Comparison of ENCODE assay signal across 8 cellular contexts in genomic region chr19:45178262-45179062, GRCh38. TPM values are rescaled to one million over a fixed set of nuclear protein-coding genes. Genes with fewer than 3 reads are reported as not detected.
DNase-seq lines count a peak whose midpoint lies in the region; ATAC-seq and TF ChIP-seq lines count a peak whose summit lies in the region.

A gene with protein sequence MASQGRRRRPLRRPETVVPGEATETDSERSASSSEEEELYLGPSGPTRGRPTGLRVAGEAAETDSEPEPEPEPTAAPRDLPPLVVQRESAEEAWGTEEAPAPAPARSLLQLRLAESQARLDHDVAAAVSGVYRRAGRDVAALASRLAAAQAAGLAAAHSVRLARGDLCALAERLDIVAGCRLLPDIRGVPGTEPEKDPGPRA (plus strand): TSS chr19:45178784. CDS start chr19:45179297, 513 bp downstream.

- H3K79me2 ChIP-seq in smooth muscle cell (ENCODE audit: low read depth) = peaks cover 19% of the 10 kb centered on the region

- H3K9ac ChIP-seq in smooth muscle cell (ENCODE audit: low read depth) = peak within 1 kb of the TSS; percentile 99

- H3K4me2 ChIP-seq in smooth muscle cell = peak within 1 kb of the TSS; percentile 93

- peaks cover 6% of the 10 kb centered on the region for H3F3A ChIP-seq in smooth muscle cell (ENCODE audit: low read depth)

- H3K4me1 ChIP-seq in smooth muscle cell (ENCODE audit: low read depth) = peaks cover 7% of the 10 kb centered on the region

- ATAC-seq in GM18907 (IDR thresholded peaks at IDR 0.05; ENCODE audit: unreplicated experiment) = peak; percentile 83
- ATAC-seq in HG03159 (IDR thresholded peaks at IDR 0.05; ENCODE audit: unreplicated experiment) = peak; percentile 77

- H4K20me1 ChIP-seq in smooth muscle cell (ENCODE audit: low read depth) = peaks cover 18% of the 10 kb centered on the region

- peak within 1 kb of the TSS; percentile 100 for H3K27ac ChIP-seq in smooth muscle cell (ENCODE audit: low read depth)

- DNase-seq in AG08396 (ENCODE audit: low spot score) (peak; percentile 98), NCI-H2227 treated with DMSO at 0.1 percent for 48 hours (lab: John Stamatoyannopoulos, UW) (peak; percentile 99), cardiac fibroblast (ENCODE audit: low read depth in 2 of 2) (peak; percentile 100), iPS-NIHi7 (ENCODE audit: extremely low spot score) (peak; percentile 97), smooth muscle cell (lab: John Stamatoyannopoulos, UW; ENCODE audit: unreplicated experiment) (peak; percentile 96)

- H3K36me3 ChIP-seq in smooth muscle cell (ENCODE audit: low read depth) = no peaks in the 10 kb centered on the region

- peak within 1 kb of the TSS; percentile 84 for H3K4me3 ChIP-seq in WI38 (ENCODE audit: low read depth, low read length)
- H3K4me3 ChIP-seq in cardiac fibroblast (replicated peaks in 1 of 2; ENCODE audit: low read depth in 2 of 2, low read length in 2 of 2) = peak within 1 kb of the TSS; percentile 88 to 89
- peak within 1 kb of the TSS; percentile 83 for H3K4me3 ChIP-seq in smooth muscle cell

- no peak for TF ChIP-seq CTCF in WI38 (IDR thresholded peaks at IDR 0.05; ENCODE audit: low read depth, low read length)
- no peak for TF ChIP-seq CTCF in cardiac fibroblast (IDR thresholded peaks at IDR 0.05; ENCODE audit: low read depth, low read length)
- TF ChIP-seq CTCF in smooth muscle cell (IDR thresholded peaks at IDR 0.05; ENCODE audit: borderline replicate concordance, insufficient read depth, poor library complexity, severe bottlenecking) = peak; percentile 30

- 1% methylated on average over 50 of the region's 50 CpGs for WGBS in smooth muscle cell (ENCODE audit: low lambda C conversion rate)

- H3K27me3 ChIP-seq in smooth muscle cell (ENCODE audit: low read depth) = no peaks in the 10 kb centered on the region

- no peaks in the 10 kb centered on the region for H3K9me3 ChIP-seq in smooth muscle cell (replicated peaks; ENCODE audit: low read depth)

- H2AFZ ChIP-seq in smooth muscle cell (ENCODE audit: low read depth) = peak within 1 kb of the TSS; percentile 51

RNA-seq across cellular contexts. Expression of the gene that starts here (rescaled TPM):
- 3.5 and 5.5 TPM in 2 replicates for total RNA-seq in smooth muscle cell
- polyA plus RNA-seq in smooth muscle cell = 7.7 and 14.5 TPM in 2 replicates

Comparison
In these comparisons a context has a peak if more than half of its experiments do, and no peak if none do; other contexts are left out.
1. Peak in every context shown above with its lines: DNase-seq, ATAC-seq, H3K4me3 ChIP-seq and H3K27ac ChIP-seq.